Comparison of ENCODE assay signal across 22 cellular contexts in genomic region chr3:163129287-163129686, GRCh38.
"Had no signal": no experiment of that assay in that cellular context is flagged by ENCODE, and none has a peak within 500 bp of the region (broad histone marks: within the 10 kb centered on the region; RNA-seq: fewer than 3 reads in every experiment).

No MANE protein-coding gene starts in this region.

- H3K4me2 ChIP-seq: hepatocyte had no signal

- H2AFZ ChIP-seq: hepatocyte had no signal

- ATAC-seq: foreskin keratinocyte, gastroesophageal sphincter, heart left ventricle, left colon, left lobe of liver, lower lobe of right lung, mucosa of descending colon had no signal

- H3K27me3 ChIP-seq: dorsolateral prefrontal cortex, esophagus muscularis mucosa, foreskin keratinocyte, gastroesophageal sphincter, heart left ventricle, hepatocyte had no signal

- H3K36me3 ChIP-seq: esophagus muscularis mucosa, gastroesophageal sphincter, heart left ventricle, left ventricle myocardium inferior, lower lobe of right lung had no signal

- H3K4me1 ChIP-seq: esophagus muscularis mucosa, foreskin keratinocyte, gastroesophageal sphincter, heart left ventricle, left ventricle myocardium inferior, lower lobe of right lung had no signal

- H3K4me3 ChIP-seq: coronary artery, dorsolateral prefrontal cortex, esophagus muscularis mucosa, gastroesophageal sphincter, heart left ventricle, hepatocyte, left ventricle myocardium inferior, lower lobe of right lung, mucosa of descending colon had no signal

- DNase-seq: dermis blood vessel endothelial cell; dorsolateral prefrontal cortex; effector CD4-positive, alpha-beta T cell; effector memory CD4-positive, alpha-beta T cell; foreskin keratinocyte; heart left ventricle; hypothalamus; immature natural killer cell; islet precursor cell; kidney; kidney glomerular epithelial cell; left colon; left ventricle myocardium inferior; lower lobe of right lung; mesendoderm; mucosa of descending colon; naive B cell had no signal

- H3K27ac ChIP-seq: coronary artery, dorsolateral prefrontal cortex, esophagus muscularis mucosa, foreskin keratinocyte, gastroesophageal sphincter, heart left ventricle, hepatocyte, left ventricle myocardium inferior, lower lobe of right lung had no signal
